ENCODE assay signal across 9 cellular contexts in the genomic region with DNA sequence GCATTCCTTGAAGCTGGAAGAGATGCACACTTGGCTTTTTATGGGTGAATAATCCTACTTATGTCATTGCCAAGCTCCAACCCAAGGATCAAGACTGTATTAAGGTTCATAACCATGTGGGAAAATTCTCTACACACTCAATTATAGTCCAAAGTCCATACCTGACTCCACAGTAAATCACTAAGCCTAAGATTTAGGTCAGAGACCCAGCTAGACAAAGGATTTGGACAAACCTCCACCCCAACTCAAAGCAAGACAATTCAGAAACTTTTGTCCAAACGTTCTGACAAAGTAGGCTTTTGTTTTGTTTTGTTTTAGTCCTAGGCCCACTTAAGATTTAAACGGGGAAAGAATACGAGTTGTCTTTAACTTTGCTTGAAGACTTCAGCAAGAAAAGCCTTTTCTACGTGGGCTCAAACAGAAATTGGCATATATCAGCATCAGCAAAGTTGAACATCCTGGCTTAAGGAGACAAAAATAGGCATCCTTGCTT. TPM values are rescaled to one million over a fixed set of nuclear protein-coding genes. Genes with fewer than 3 reads are reported as not detected.
DNase-seq lines count a peak whose midpoint lies in the region; ATAC-seq and TF ChIP-seq lines count a peak whose summit lies in the region.
"Had no signal": no experiment of that assay in that cellular context is flagged by ENCODE, and none has a peak within 500 bp of the region (broad histone marks: within the 10 kb centered on the region; RNA-seq: fewer than 3 reads in every experiment).

No MANE protein-coding gene starts in this region.

- no peak for TF ChIP-seq POLR2A in vagina (IDR thresholded peaks at IDR 0.05)

- H3K36me3 ChIP-seq in left ventricle myocardium inferior, result no peaks in the 10 kb centered on the region
- no peaks in the 10 kb centered on the region for H3K36me3 ChIP-seq in brain microvascular endothelial cell (replicated peaks)
- peaks cover 3% of the 10 kb centered on the region for H3K36me3 ChIP-seq in mucosa of descending colon (ENCODE audit: low read depth)
- H3K36me3 ChIP-seq in vagina, result no peaks in the 10 kb centered on the region

- H3K4me3 ChIP-seq in left ventricle myocardium inferior (peak overlapping the region; percentile 86), brain microvascular endothelial cell (ENCODE audit: low read depth, low read length) (peak overlapping the region; percentile 72), mucosa of descending colon (no peak overlapping the region), vagina (peak overlapping the region; percentile 70 to 88)

- ATAC-seq in left ventricle myocardium superior (no peak), mucosa of descending colon (peak; percentile 7), sciatic nerve (no peak), GM21515 (IDR thresholded peaks at IDR 0.05; ENCODE audit: unreplicated experiment) (no peak), GM19395 (IDR thresholded peaks at IDR 0.05; ENCODE audit: unreplicated experiment) (no peak)

- H3K9me3 ChIP-seq in left ventricle myocardium inferior (replicated peaks) (no peaks in the 10 kb centered on the region), mucosa of descending colon (no peaks in the 10 kb centered on the region), vagina (no peaks in the 10 kb centered on the region)

- DNase-seq in left ventricle myocardium inferior (no peak), left ventricle myocardium superior (no peak), brain microvascular endothelial cell (no peak), mucosa of descending colon (no peak), vagina (ENCODE audit: extremely low spot score in 2 of 2) (no peak), sciatic nerve (ENCODE audit: low spot score) (no peak)
- DNase-seq: NCI-H1048 had no signal

- TF ChIP-seq CTCF in left ventricle myocardium inferior (IDR thresholded peaks at IDR 0.05; ENCODE audit: borderline replicate concordance) (no peak), brain microvascular endothelial cell (IDR thresholded peaks at IDR 0.05; ENCODE audit: low read depth, low read length, missing control alignments) (no peak), mucosa of descending colon (IDR thresholded peaks at IDR 0.05) (no peak), vagina (IDR thresholded peaks at IDR 0.05) (no peak)

- in situ Hi-C loops in brain microvascular endothelial cell (cut with HindIII; ENCODE audit: low pct_ligation_motif_present, low sequenced_read_pairs), result no loop called here

- intact Hi-C loops in left ventricle myocardium inferior (cut with micrococcal nuclease), result no loop called here
- intact Hi-C loops in left ventricle myocardium superior (cut with micrococcal nuclease), result no loop called here
- intact Hi-C loops in mucosa of descending colon (cut with DNase I, micrococcal nuclease), result no loop called here
- intact Hi-C loops in vagina (cut with DNase I), result no loop called here
- intact Hi-C loops in sciatic nerve (cut with DNase I), result loop anchor here (10.0 kb wide), 1 partner anchor 88 kb away; no protein-coding TSS in a partner anchor

- H3K27ac ChIP-seq in left ventricle myocardium inferior (replicated peaks) (peak overlapping the region; percentile 84), brain microvascular endothelial cell (no peak overlapping the region), vagina (peak overlapping the region; percentile 80)

- H3K27me3 ChIP-seq in left ventricle myocardium inferior (ENCODE audit: low read depth) (no peaks in the 10 kb centered on the region), brain microvascular endothelial cell (replicated peaks) (no peaks in the 10 kb centered on the region), vagina (no peaks in the 10 kb centered on the region)

- H3K4me1 ChIP-seq in left ventricle myocardium inferior, result peaks cover 60% of the 10 kb centered on the region
- peaks cover 17% of the 10 kb centered on the region for H3K4me1 ChIP-seq in mucosa of descending colon (ENCODE audit: low read depth)
- peaks cover 68% of the 10 kb centered on the region for H3K4me1 ChIP-seq in vagina

RNA-seq across cellular contexts. Expression of a gene that starts 1.7 kb away (rescaled TPM):
- total RNA-seq in left ventricle myocardium inferior (5.1 TPM), left ventricle myocardium superior (32.8 TPM), mucosa of descending colon (10 to 100 TPM in 1 of 3 donors, 1 to 10 TPM in 2; 6.3 to 16.7 (median 9.3) TPM), vagina (17.7 TPM), sciatic nerve (132 TPM)
